Comparison of ENCODE assay signal across 8 cellular contexts in the genomic region with DNA sequence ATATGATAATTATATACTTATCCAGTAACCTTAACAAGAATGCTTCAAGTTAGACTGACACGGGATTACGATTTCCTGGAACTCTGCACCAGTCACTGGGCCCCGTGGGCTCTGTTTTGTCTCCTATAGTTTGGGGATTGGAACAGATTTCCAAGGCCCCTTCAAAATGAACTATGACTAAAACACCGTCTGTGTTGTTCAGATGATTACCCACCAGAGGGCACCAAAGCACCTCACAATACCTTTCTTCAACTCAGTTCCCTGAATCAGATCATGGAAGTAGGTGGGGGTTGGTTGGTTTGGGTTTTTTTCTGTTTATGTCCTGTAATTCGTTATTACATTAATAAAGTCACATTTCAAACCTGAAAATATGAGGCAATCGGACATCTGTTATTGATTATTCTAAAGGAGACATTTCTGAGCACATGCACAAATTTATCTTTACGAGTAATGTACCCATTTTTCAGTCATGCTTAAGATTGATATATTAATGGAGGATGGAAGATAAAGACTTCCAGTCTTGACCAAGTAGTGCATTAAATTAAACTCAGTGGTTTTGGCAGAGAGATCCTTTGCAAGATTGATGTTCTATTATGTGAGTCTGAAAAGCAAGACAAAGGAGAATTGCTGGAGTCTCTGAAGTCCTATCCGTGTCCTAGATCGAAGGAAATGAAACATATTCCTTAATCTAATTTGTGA.
DNase-seq lines count a peak whose midpoint lies in the region; ATAC-seq and TF ChIP-seq lines count a peak whose summit lies in the region.

No MANE protein-coding gene starts in this region.

- TF ChIP-seq RAD21 in Ishikawa (IDR thresholded peaks at IDR 0.05; ENCODE audit: low read depth): peak; percentile 91

- no peaks in the 10 kb centered on the region for H3K36me3 ChIP-seq in OCI-LY1 (ENCODE audit: insufficient read depth, low read length)

- ATAC-seq in GM21515 (IDR thresholded peaks at IDR 0.05; ENCODE audit: unreplicated experiment): peak; percentile 82
- ATAC-seq in esophagus mucosa: peak; percentile 85
- ATAC-seq in naive thymus-derived CD8-positive, alpha-beta T cell: peak; percentile 59 to 62

- no peaks in the 10 kb centered on the region for H3K9me3 Mint-ChIP-seq in naive thymus-derived CD8-positive, alpha-beta T cell

- no peaks in the 10 kb centered on the region for H3K4me1 ChIP-seq in OCI-LY1 (ENCODE audit: insufficient read depth, low read length, severe bottlenecking)

- no peaks in the 10 kb centered on the region for H4K20me1 ChIP-seq in OCI-LY1 (ENCODE audit: insufficient read depth, low read length)

- H3K9me3 ChIP-seq in OCI-LY1 (ENCODE audit: low read length): no peaks in the 10 kb centered on the region

- no peaks in the 10 kb centered on the region for H3K27me3 Mint-ChIP-seq in naive thymus-derived CD8-positive, alpha-beta T cell

- no peak for TF ChIP-seq EP300 in Ishikawa (IDR thresholded peaks at IDR 0.05; ENCODE audit: borderline replicate concordance)

- DNase-seq in DMS 273 treated with DMSO at 0.1 percent for 48 hours (lab: John Stamatoyannopoulos, UW) (peak; percentile 29), superior temporal gyrus (ENCODE audit: extremely low spot score) (peak; percentile 94)
- peak; percentile 35 for DNase-seq in activated CD8-positive, alpha-beta memory T cell treated with anti-CD3 and anti-CD28 coated beads, Interleukin-2, amount 50 U/mL, for 4 hours
- peak; percentile 16 to 71 (median 47) for DNase-seq in naive thymus-derived CD8-positive, alpha-beta T cell

- no peaks in the 10 kb centered on the region for H3K9me2 ChIP-seq in OCI-LY1 (ENCODE audit: low read depth, low read length)

- H3K27me3 ChIP-seq in OCI-LY1 (ENCODE audit: insufficient read depth, low read length): no peaks in the 10 kb centered on the region

- H3K4me2 ChIP-seq in OCI-LY1 (ENCODE audit: low read length): no peak overlapping the region

- H3K4me1 Mint-ChIP-seq in naive thymus-derived CD8-positive, alpha-beta T cell: no peaks in the 10 kb centered on the region

- peak; percentile 71 for TF ChIP-seq CTCF in OCI-LY1 (IDR thresholded peaks at IDR 0.05; ENCODE audit: low read length)

- no peaks in the 10 kb centered on the region for H3K36me3 Mint-ChIP-seq in naive thymus-derived CD8-positive, alpha-beta T cell

- no peak overlapping the region for H3K9ac ChIP-seq in OCI-LY1 (ENCODE audit: low read length)

- H3K27ac ChIP-seq in OCI-LY1 (ENCODE audit: low read depth, low read length, poor library complexity, severe bottlenecking): no peak overlapping the region

- no peaks in the 10 kb centered on the region for H3F3A ChIP-seq in OCI-LY1 (ENCODE audit: insufficient read depth, low read length)

- no peak overlapping the region for H3K4me3 ChIP-seq in OCI-LY1 (ENCODE audit: low read depth, low read length, poor library complexity, severe bottlenecking)

- no peaks in the 10 kb centered on the region for H3K79me2 ChIP-seq in OCI-LY1 (ENCODE audit: insufficient read depth, low read length)

- H3K4me3 Mint-ChIP-seq in naive thymus-derived CD8-positive, alpha-beta T cell: no peak overlapping the region

- POLR2A ChIA-PET in naive thymus-derived CD8-positive, alpha-beta T cell (lab: Charles Lee): no interaction called here

- H2AFZ ChIP-seq in OCI-LY1 (ENCODE audit: low read length): no peak overlapping the region

- no peak overlapping the region for H3K27ac Mint-ChIP-seq in naive thymus-derived CD8-positive, alpha-beta T cell

TF ChIP-seq in Ishikawa, 13 proteins besides CTCF, POLR2A, EP300 and RAD21:
- TF ChIP-seq FOXM1 (IDR thresholded peaks at IDR 0.05; ENCODE audit: borderline replicate concordance, low read depth) (no peak), CEBPB (IDR thresholded peaks at IDR 0.05) (no peak), TAF1 (IDR thresholded peaks at IDR 0.05; ENCODE audit: low read depth) (no peak), NFIC (IDR thresholded peaks at IDR 0.05) (no peak), MAX (IDR thresholded peaks at IDR 0.05) (no peak), YY1 (IDR thresholded peaks at IDR 0.05; ENCODE audit: low read depth) (no peak), TCF12 (IDR thresholded peaks at IDR 0.05; ENCODE audit: low read depth) (no peak), TEAD4 (IDR thresholded peaks at IDR 0.05) (no peak), EGR1 (IDR thresholded peaks at IDR 0.05) (no peak), ZBTB7A (IDR thresholded peaks at IDR 0.05; ENCODE audit: low read depth) (no peak)
- TF ChIP-seq, protein P1, sequence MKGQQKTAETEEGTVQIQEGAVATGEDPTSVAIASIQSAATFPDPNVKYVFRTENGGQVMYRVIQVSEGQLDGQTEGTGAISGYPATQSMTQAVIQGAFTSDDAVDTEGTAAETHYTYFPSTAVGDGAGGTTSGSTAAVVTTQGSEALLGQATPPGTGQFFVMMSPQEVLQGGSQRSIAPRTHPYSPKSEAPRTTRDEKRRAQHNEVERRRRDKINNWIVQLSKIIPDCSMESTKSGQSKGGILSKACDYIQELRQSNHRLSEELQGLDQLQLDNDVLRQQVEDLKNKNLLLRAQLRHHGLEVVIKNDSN (IDR thresholded peaks at IDR 0.05): no peak
- TF ChIP-seq, protein P2, sequence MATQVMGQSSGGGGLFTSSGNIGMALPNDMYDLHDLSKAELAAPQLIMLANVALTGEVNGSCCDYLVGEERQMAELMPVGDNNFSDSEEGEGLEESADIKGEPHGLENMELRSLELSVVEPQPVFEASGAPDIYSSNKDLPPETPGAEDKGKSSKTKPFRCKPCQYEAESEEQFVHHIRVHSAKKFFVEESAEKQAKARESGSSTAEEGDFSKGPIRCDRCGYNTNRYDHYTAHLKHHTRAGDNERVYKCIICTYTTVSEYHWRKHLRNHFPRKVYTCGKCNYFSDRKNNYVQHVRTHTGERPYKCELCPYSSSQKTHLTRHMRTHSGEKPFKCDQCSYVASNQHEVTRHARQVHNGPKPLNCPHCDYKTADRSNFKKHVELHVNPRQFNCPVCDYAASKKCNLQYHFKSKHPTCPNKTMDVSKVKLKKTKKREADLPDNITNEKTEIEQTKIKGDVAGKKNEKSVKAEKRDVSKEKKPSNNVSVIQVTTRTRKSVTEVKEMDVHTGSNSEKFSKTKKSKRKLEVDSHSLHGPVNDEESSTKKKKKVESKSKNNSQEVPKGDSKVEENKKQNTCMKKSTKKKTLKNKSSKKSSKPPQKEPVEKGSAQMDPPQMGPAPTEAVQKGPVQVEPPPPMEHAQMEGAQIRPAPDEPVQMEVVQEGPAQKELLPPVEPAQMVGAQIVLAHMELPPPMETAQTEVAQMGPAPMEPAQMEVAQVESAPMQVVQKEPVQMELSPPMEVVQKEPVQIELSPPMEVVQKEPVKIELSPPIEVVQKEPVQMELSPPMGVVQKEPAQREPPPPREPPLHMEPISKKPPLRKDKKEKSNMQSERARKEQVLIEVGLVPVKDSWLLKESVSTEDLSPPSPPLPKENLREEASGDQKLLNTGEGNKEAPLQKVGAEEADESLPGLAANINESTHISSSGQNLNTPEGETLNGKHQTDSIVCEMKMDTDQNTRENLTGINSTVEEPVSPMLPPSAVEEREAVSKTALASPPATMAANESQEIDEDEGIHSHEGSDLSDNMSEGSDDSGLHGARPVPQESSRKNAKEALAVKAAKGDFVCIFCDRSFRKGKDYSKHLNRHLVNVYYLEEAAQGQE (IDR thresholded peaks at IDR 0.05; ENCODE audit: low read depth): no peak

Comparison
In these comparisons a context has a peak if more than half of its experiments do, and no peak if none do; other contexts are left out.
1. DNase-seq: peak in every context shown above with its lines; median percentile 94 in superior temporal gyrus; 47 in naive thymus-derived CD8-positive, alpha-beta T cell; 35 in activated CD8-positive, alpha-beta memory T cell treated with anti-CD3 and anti-CD28 coated beads, Interleukin-2, amount 50 U/mL, for 4 hours; 29 in DMS 273 treated with DMSO at 0.1 percent for 48 hours.